In the genomic region with DNA sequence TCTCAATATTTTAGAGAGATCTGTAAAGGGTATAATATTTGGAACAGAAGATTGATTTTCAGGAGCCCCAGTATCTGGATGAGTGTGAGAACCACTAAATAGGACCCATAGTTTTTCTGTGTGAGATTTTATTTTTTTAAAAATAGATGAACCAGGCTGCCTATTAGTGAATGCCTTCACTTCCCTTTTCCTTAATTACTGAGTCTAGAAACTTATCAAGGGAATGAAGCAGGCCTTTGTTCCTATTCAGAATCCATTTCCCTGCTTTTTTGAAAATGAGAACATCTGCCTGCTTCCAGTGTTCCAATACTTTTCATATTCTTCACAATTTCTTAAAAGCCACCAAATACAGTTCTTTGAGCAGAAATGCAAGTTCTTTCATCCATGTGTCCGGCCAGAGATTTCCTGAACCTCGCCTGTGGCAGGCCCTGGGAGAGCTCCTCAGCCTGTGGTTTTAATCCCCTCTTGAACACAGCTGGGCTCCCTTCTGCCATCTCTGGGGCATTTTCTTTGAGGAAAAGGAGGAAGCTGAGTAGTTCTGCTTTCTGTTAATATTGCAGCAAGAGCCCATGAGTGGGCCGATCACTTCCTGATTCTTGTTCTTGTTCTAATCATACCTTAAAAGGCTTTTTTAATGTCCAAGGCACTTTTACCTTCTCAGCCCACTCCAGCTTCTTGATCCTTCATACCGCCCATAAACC, we compare ENCODE assay signal across 1 cellular context.
TF ChIP-seq lines count a peak whose summit lies in the region.

No MANE protein-coding gene starts in this region.

TF ChIP-seq in K562, 482 proteins besides CTCF, POLR2A, EP300 and RAD21 (continued from another document):
- no peak for TF ChIP-seq ZNF655 (CRISPR knock-in tag; IDR thresholded peaks at IDR 0.05)
- TF ChIP-seq, protein P1, sequence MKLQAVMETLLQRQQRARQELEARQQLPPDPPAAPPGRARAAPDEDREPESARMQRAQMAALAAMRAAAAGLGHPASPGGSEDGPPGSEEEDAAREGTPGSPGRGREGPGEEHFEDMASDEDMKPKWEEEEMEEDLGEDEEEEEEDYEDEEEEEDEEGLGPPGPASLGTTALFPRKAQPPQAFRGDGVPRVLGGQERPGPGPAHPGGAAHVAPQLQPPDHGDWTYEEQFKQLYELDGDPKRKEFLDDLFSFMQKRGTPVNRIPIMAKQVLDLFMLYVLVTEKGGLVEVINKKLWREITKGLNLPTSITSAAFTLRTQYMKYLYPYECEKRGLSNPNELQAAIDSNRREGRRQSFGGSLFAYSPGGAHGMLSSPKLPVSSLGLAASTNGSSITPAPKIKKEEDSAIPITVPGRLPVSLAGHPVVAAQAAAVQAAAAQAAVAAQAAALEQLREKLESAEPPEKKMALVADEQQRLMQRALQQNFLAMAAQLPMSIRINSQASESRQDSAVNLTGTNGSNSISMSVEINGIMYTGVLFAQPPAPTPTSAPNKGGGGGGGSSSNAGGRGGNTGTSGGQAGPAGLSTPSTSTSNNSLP (IDR thresholded peaks at IDR 0.05; ENCODE audit: borderline replicate concordance, low read depth, low read length), result no peak
- TF ChIP-seq SRF (CRISPR knock-in tag; IDR thresholded peaks at IDR 0.05), result peak; percentile 63 to 94; a peak in 3 of 4 replicates
- TF ChIP-seq SMARCE1 (IDR thresholded peaks at IDR 0.05), result 0 out of 2 replicates have a peak, but pooled peaks have one; percentile 42
- no peak for TF ChIP-seq KDM1A (IDR thresholded peaks at IDR 0.05)
- no peak for TF ChIP-seq RB1 (IDR thresholded peaks at IDR 0.05; ENCODE audit: low read depth)
- TF ChIP-seq, protein P2, sequence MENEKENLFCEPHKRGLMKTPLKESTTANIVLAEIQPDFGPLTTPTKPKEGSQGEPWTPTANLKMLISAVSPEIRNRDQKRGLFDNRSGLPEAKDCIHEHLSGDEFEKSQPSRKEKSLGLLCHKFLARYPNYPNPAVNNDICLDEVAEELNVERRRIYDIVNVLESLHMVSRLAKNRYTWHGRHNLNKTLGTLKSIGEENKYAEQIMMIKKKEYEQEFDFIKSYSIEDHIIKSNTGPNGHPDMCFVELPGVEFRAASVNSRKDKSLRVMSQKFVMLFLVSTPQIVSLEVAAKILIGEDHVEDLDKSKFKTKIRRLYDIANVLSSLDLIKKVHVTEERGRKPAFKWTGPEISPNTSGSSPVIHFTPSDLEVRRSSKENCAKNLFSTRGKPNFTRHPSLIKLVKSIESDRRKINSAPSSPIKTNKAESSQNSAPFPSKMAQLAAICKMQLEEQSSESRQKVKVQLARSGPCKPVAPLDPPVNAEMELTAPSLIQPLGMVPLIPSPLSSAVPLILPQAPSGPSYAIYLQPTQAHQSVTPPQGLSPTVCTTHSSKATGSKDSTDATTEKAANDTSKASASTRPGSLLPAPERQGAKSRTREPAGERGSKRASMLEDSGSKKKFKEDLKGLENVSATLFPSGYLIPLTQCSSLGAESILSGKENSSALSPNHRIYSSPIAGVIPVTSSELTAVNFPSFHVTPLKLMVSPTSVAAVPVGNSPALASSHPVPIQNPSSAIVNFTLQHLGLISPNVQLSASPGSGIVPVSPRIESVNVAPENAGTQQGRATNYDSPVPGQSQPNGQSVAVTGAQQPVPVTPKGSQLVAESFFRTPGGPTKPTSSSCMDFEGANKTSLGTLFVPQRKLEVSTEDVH (IDR thresholded peaks at IDR 0.05; ENCODE audit: low read depth, partially characterized antibody), result no peak
- no peak for TF ChIP-seq ZNF75A (CRISPR knock-in tag; IDR thresholded peaks at IDR 0.05)
- TF ChIP-seq ELF1 (tag; IDR thresholded peaks at IDR 0.05), result peak; percentile 65
- TF ChIP-seq DEAF1 (CRISPR knock-in tag; IDR thresholded peaks at IDR 0.05), result no peak
- no peak for TF ChIP-seq ZBTB9 (CRISPR knock-in tag; IDR thresholded peaks at IDR 0.05)
- TF ChIP-seq SRSF1 (IDR thresholded peaks at IDR 0.05; ENCODE audit: low read depth, low read length), result no peak
- no peak for TF ChIP-seq ZFX (CRISPR knock-in tag; IDR thresholded peaks at IDR 0.05)
- no peak for TF ChIP-seq TSHZ1 (CRISPR knock-in tag; IDR thresholded peaks at IDR 0.05)
- TF ChIP-seq, protein P3, sequence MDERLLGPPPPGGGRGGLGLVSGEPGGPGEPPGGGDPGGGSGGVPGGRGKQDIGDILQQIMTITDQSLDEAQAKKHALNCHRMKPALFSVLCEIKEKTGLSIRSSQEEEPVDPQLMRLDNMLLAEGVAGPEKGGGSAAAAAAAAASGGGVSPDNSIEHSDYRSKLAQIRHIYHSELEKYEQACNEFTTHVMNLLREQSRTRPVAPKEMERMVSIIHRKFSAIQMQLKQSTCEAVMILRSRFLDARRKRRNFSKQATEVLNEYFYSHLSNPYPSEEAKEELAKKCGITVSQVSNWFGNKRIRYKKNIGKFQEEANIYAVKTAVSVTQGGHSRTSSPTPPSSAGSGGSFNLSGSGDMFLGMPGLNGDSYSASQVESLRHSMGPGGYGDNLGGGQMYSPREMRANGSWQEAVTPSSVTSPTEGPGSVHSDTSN (CRISPR knock-in tag; IDR thresholded peaks at IDR 0.05; ENCODE audit: low read depth), result no peak
- TF ChIP-seq, protein P3 (tag; conservative IDR thresholded peaks at IDR 0.05; ENCODE audit: low read depth), result no peak
- peak; percentile 49 for TF ChIP-seq CEBPB (tag; IDR thresholded peaks at IDR 0.05)
- TF ChIP-seq, protein P4, sequence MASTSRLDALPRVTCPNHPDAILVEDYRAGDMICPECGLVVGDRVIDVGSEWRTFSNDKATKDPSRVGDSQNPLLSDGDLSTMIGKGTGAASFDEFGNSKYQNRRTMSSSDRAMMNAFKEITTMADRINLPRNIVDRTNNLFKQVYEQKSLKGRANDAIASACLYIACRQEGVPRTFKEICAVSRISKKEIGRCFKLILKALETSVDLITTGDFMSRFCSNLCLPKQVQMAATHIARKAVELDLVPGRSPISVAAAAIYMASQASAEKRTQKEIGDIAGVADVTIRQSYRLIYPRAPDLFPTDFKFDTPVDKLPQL (IDR thresholded peaks at IDR 0.05; ENCODE audit: extremely low read depth, insufficient read length), result no peak
- TF ChIP-seq JUN (IDR thresholded peaks at IDR 0.05; ENCODE audit: borderline replicate concordance, low read depth, low read length), result no peak
- no peak for TF ChIP-seq JUN (CRISPR knock-in tag; IDR thresholded peaks at IDR 0.05; ENCODE audit: borderline replicate concordance)
- TF ChIP-seq, protein P5, sequence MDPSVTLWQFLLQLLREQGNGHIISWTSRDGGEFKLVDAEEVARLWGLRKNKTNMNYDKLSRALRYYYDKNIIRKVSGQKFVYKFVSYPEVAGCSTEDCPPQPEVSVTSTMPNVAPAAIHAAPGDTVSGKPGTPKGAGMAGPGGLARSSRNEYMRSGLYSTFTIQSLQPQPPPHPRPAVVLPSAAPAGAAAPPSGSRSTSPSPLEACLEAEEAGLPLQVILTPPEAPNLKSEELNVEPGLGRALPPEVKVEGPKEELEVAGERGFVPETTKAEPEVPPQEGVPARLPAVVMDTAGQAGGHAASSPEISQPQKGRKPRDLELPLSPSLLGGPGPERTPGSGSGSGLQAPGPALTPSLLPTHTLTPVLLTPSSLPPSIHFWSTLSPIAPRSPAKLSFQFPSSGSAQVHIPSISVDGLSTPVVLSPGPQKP (CRISPR knock-in tag; IDR thresholded peaks at IDR 0.05), result no peak
- peak; percentile 12 for TF ChIP-seq ZFP36 (IDR thresholded peaks at IDR 0.05; ENCODE audit: low read depth, low read length, partially characterized antibody)
- TF ChIP-seq MTA3 (IDR thresholded peaks at IDR 0.05; ENCODE audit: borderline replicate concordance), result peak; percentile 17; the same call in 1 of the 2 replicates
